ENCODE assay signal across 21 cellular contexts in the genomic region with DNA sequence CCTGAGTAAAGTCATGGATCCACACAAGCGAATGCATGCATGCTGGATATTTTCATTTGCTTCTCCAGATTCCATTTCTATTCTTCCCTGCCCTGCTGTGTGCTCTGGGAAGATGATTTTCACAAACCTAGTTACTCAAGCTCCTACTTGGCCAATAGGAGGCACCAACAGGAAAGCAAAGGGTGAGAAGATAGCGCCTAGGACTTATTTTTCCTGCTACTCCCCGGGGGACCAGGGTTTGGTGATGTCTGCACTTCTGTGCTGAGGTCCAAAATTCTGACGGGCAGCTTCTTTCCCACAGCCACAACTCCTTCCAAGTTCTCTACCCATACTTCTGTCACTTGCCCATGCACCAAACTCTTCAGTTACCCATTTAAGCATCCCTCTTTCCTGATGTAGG.
"Had no signal": no experiment of that assay in that cellular context is flagged by ENCODE, and none has a peak within 500 bp of the region (broad histone marks: within the 10 kb centered on the region; RNA-seq: fewer than 3 reads in every experiment).

No MANE protein-coding gene starts in this region.

- H3K4me3 Mint-ChIP-seq: activated CD8-positive, alpha-beta memory T cell treated with anti-CD3 and anti-CD28 coated beads, Interleukin-2, amount 10 ng/mL, durations not matched to agents 7 days and 5 days; activated CD8-positive, alpha-beta T cell treated with anti-CD3 and anti-CD28 coated beads, Interleukin-2, amount 10 ng/mL, durations not matched to agents 7 days and 5 days; central memory CD8-positive, alpha-beta T cell; dendritic cell treated with granulocyte-macrophage colony-stimulating factor and Interleukin-4, amounts not matched to agents 40 ng/mL and 50 ng/mL, for 4 days; memory B cell; naive thymus-derived CD8-positive, alpha-beta T cell; neural progenitor cell had no signal

- H3K27ac Mint-ChIP-seq: activated CD8-positive, alpha-beta memory T cell treated with anti-CD3 and anti-CD28 coated beads, Interleukin-2, amount 10 ng/mL, durations not matched to agents 7 days and 5 days; activated CD8-positive, alpha-beta T cell treated with anti-CD3 and anti-CD28 coated beads, Interleukin-2, amount 10 ng/mL, durations not matched to agents 7 days and 5 days; activated naive CD4-positive, alpha-beta T cell treated with anti-CD3 and anti-CD28 coated beads, Interleukin-2, amount 50 U/mL, for 72 hours; dendritic cell treated with granulocyte-macrophage colony-stimulating factor and Interleukin-4, amounts not matched to agents 40 ng/mL and 50 ng/mL, for 4 days; memory B cell; naive thymus-derived CD8-positive, alpha-beta T cell; neural progenitor cell had no signal

- H3K4me1 Mint-ChIP-seq: activated CD8-positive, alpha-beta memory T cell treated with anti-CD3 and anti-CD28 coated beads, Interleukin-2, amount 10 ng/mL, durations not matched to agents 7 days and 5 days; central memory CD8-positive, alpha-beta T cell; memory B cell; naive thymus-derived CD8-positive, alpha-beta T cell had no signal

- H3K27ac ChIP-seq: breast epithelium, epithelial cell of prostate, gastroesophageal sphincter, hepatocyte, neural progenitor cell, tibial nerve had no signal

- H3K27me3 Mint-ChIP-seq: activated CD8-positive, alpha-beta memory T cell treated with anti-CD3 and anti-CD28 coated beads, Interleukin-2, amount 10 ng/mL, durations not matched to agents 7 days and 5 days; central memory CD8-positive, alpha-beta T cell; dendritic cell treated with granulocyte-macrophage colony-stimulating factor and Interleukin-4, amounts not matched to agents 40 ng/mL and 50 ng/mL, for 4 days; memory B cell; naive thymus-derived CD8-positive, alpha-beta T cell had no signal

- H3K9me3 Mint-ChIP-seq: dendritic cell treated with granulocyte-macrophage colony-stimulating factor and Interleukin-4, amounts not matched to agents 40 ng/mL and 50 ng/mL, for 4 days; neural progenitor cell had no signal

- H3K36me3 ChIP-seq: breast epithelium, gastroesophageal sphincter, neural progenitor cell, tibial nerve had no signal

- H3K4me1 ChIP-seq: breast epithelium, gastroesophageal sphincter, tibial nerve had no signal

- H3K4me3 ChIP-seq: breast epithelium, gastroesophageal sphincter, hepatocyte, neural progenitor cell, tibial nerve had no signal

- DNase-seq: activated CD8-positive, alpha-beta memory T cell treated with anti-CD3 and anti-CD28 coated beads, Interleukin-2, amount 10 ng/mL, durations not matched to agents 7 days and 5 days; activated CD8-positive, alpha-beta T cell treated with anti-CD3 and anti-CD28 coated beads, Interleukin-2, amount 10 ng/mL, durations not matched to agents 7 days and 5 days; activated naive CD4-positive, alpha-beta T cell; activated T-cell treated with anti-CD3 and anti-CD28 coated beads, Interleukin-2, amount 50 U/mL, for 48 hours; naive thymus-derived CD8-positive, alpha-beta T cell; occipital lobe; posterior cingulate gyrus; right cardiac atrium; stimulated activated CD4-positive, alpha-beta T cell treated with anti-CD3 and anti-CD28 coated beads, Interleukin-2, amount 100 ng/mL, for 48 hours; stimulated activated naive CD4-positive, alpha-beta T cell treated with Interleukin-2 at 50 U/mL for 16 hours; T-helper 2 cell had no signal

- H3K36me3 Mint-ChIP-seq: activated CD8-positive, alpha-beta memory T cell treated with anti-CD3 and anti-CD28 coated beads, Interleukin-2, amount 10 ng/mL, durations not matched to agents 7 days and 5 days; activated naive CD4-positive, alpha-beta T cell treated with anti-CD3 and anti-CD28 coated beads, Interleukin-2, amount 50 U/mL, for 72 hours; memory B cell; naive thymus-derived CD8-positive, alpha-beta T cell; neural progenitor cell had no signal

- H3K9me3 ChIP-seq: breast epithelium, gastroesophageal sphincter, tibial nerve had no signal

- H3K27me3 ChIP-seq: breast epithelium, hepatocyte, neural progenitor cell, tibial nerve had no signal

- ATAC-seq: activated CD8-positive, alpha-beta memory T cell treated with anti-CD3 and anti-CD28 coated beads, Interleukin-2, amount 10 ng/mL, durations not matched to agents 7 days and 5 days; activated CD8-positive, alpha-beta T cell treated with anti-CD3 and anti-CD28 coated beads, Interleukin-2, amount 10 ng/mL, durations not matched to agents 7 days and 5 days; activated naive CD4-positive, alpha-beta T cell treated with anti-CD3 and anti-CD28 coated beads, Interleukin-2, amount 50 U/mL, for 72 hours; gastroesophageal sphincter; naive thymus-derived CD8-positive, alpha-beta T cell; right cardiac atrium had no signal
